Comparison of ENCODE assay signal across 17 cellular contexts in genomic region chr3:49081429-49081828, GRCh38. TPM values are rescaled to one million over a fixed set of nuclear protein-coding genes. Genes with fewer than 3 reads are reported as not detected.
DNase-seq lines count a peak whose midpoint lies in the region; ATAC-seq and TF ChIP-seq lines count a peak whose summit lies in the region.
"Had no signal": no experiment of that assay in that cellular context is flagged by ENCODE, and none has a peak within 500 bp of the region (broad histone marks: within the 10 kb centered on the region; RNA-seq: fewer than 3 reads in every experiment).

No MANE protein-coding gene starts in this region.

- H3K36me3 Mint-ChIP-seq in chondrocyte (ENCODE audit: low read depth): peaks cover 10% of the 10 kb centered on the region
- peaks cover 3% of the 10 kb centered on the region for H3K36me3 Mint-ChIP-seq in progenitor cell of endocrine pancreas (ENCODE audit: insufficient read depth)

- ATAC-seq in GM21825 (IDR thresholded peaks at IDR 0.05; ENCODE audit: unreplicated experiment): no peak

- TF ChIP-seq POLR2A in suprapubic skin (IDR thresholded peaks at IDR 0.05): no peak

- no peaks in the 10 kb centered on the region for H3K9me3 ChIP-seq in suprapubic skin
- H3K9me3 ChIP-seq: BE2C had no signal

- peak; percentile 0 for DNase-seq in NCI-H345 (lab: John Stamatoyannopoulos, UW)
- DNase-seq in NCI-H345 treated with DMSO at 0.1 percent for 48 hours (lab: John Stamatoyannopoulos, UW; ENCODE audit: unreplicated experiment): no peak
- peak; percentile 4 for DNase-seq in NCI-H2171 (lab: John Stamatoyannopoulos, UW)
- peak; percentile 46 for DNase-seq in chondrocyte (ENCODE audit: low spot score)
- no peak for DNase-seq in progenitor cell of endocrine pancreas (ENCODE audit: low spot score, unreplicated experiment)
- DNase-seq in suprapubic skin (ENCODE audit: low spot score in 2 of 2): no peak
- DNase-seq in D341Med (ENCODE audit: low spot score): no peak
- DNase-seq: 8988T; BE2C; CD4-positive, alpha-beta T cell; GOT3; NCI-H2029; NCI-H2227 treated with DMSO at 0.1 percent for 48 hours; NCI-H526; Right ventricle myocardium superior had no signal

- no peak overlapping the region for H3K4me3 ChIP-seq in suprapubic skin
- H3K4me3 ChIP-seq: SK-N-MC had no signal

- no peak overlapping the region for H3K4me3 Mint-ChIP-seq in chondrocyte (ENCODE audit: unreplicated experiment)
- H3K4me3 Mint-ChIP-seq in progenitor cell of endocrine pancreas (ENCODE audit: low read depth): no peak overlapping the region
- H3K4me3 Mint-ChIP-seq: CD4-positive, alpha-beta T cell had no signal

- TF ChIP-seq EP300 in suprapubic skin (IDR thresholded peaks at IDR 0.05): no peak

- no peak overlapping the region for H3K27ac ChIP-seq in suprapubic skin
- H3K27ac ChIP-seq: SK-N-MC had no signal

- no peaks in the 10 kb centered on the region for H3K4me1 Mint-ChIP-seq in chondrocyte (ENCODE audit: low read depth)
- no peaks in the 10 kb centered on the region for H3K4me1 Mint-ChIP-seq in progenitor cell of endocrine pancreas (ENCODE audit: low read depth)

- H3K4me1 ChIP-seq in suprapubic skin: peaks cover 4% of the 10 kb centered on the region
- H3K4me1 ChIP-seq: BE2C had no signal

- H3K27ac Mint-ChIP-seq in chondrocyte (ENCODE audit: unreplicated experiment) (no peak overlapping the region), progenitor cell of endocrine pancreas (peak overlapping the region; percentile 62)
- H3K27ac Mint-ChIP-seq: CD4-positive, alpha-beta T cell had no signal

- H3K9me3 Mint-ChIP-seq in chondrocyte (ENCODE audit: low read depth) (no peaks in the 10 kb centered on the region), progenitor cell of endocrine pancreas (ENCODE audit: low read depth) (no peaks in the 10 kb centered on the region)
- H3K9me3 Mint-ChIP-seq: CD4-positive, alpha-beta T cell had no signal

- no peaks in the 10 kb centered on the region for H3K27me3 ChIP-seq in suprapubic skin
- H3K27me3 ChIP-seq: BE2C had no signal

- peaks cover 23% of the 10 kb centered on the region for H3K36me3 ChIP-seq in suprapubic skin
- H3K36me3 ChIP-seq: BE2C had no signal

- H3K27me3 Mint-ChIP-seq in chondrocyte (ENCODE audit: low read depth) (no peaks in the 10 kb centered on the region), progenitor cell of endocrine pancreas (no peaks in the 10 kb centered on the region)
- H3K27me3 Mint-ChIP-seq: CD4-positive, alpha-beta T cell had no signal

- TF ChIP-seq CTCF in chondrocyte (IDR thresholded peaks at IDR 0.05) (no peak), progenitor cell of endocrine pancreas (IDR thresholded peaks at IDR 0.05; ENCODE audit: unreplicated experiment) (no peak), suprapubic skin (IDR thresholded peaks at IDR 0.05) (no peak)

- WGBS in suprapubic skin: 81% methylated on average over 8 of the region's 8 CpGs

RNA-seq across cellular contexts. Expression of gene QRICH1, which starts 12.4 kb away (rescaled TPM):
- total RNA-seq in chondrocyte: 77.5 to 89.5 TPM (median 79.3 TPM) in 3 replicates
- total RNA-seq in progenitor cell of endocrine pancreas: 130 and 134 TPM in 2 replicates
- total RNA-seq in suprapubic skin: 100 to 1,000 TPM in 2 of 4 donors, 10 to 100 TPM in 2; 85.8 to 187 (median 115) TPM

RNA-seq across cellular contexts. Expression of gene QARS1, which starts 23.1 kb away (rescaled TPM):
- 144 to 225 TPM (median 177 TPM) in 3 replicates for total RNA-seq in chondrocyte
- 402 and 417 TPM in 2 replicates for total RNA-seq in progenitor cell of endocrine pancreas
- 100 to 1,000 TPM; 297 to 451 (median 380) TPM for total RNA-seq in suprapubic skin

RNA-seq across cellular contexts. Expression of gene USP19, which starts 39.2 kb away (rescaled TPM):
- total RNA-seq in chondrocyte (34.2 to 43.4 TPM (median 35.6 TPM) in 3 replicates), progenitor cell of endocrine pancreas (76.2 and 81.1 TPM in 2 replicates), suprapubic skin (10 to 100 TPM; 46.1 to 82.1 (median 76.0) TPM)

RNA-seq across cellular contexts. Expression of gene LAMB2, which starts 51.4 kb away (rescaled TPM):
- total RNA-seq in chondrocyte: 824 to 1,096 TPM (median 1,075 TPM) in 3 replicates
- 273 and 278 TPM in 2 replicates for total RNA-seq in progenitor cell of endocrine pancreas
- 100 to 1,000 TPM; 333 to 563 (median 501) TPM for total RNA-seq in suprapubic skin

RNA-seq across cellular contexts. Expression of gene IMPDH2, which starts 52.2 kb away (rescaled TPM):
- total RNA-seq in chondrocyte: 133 to 199 TPM (median 140 TPM) in 3 replicates
- total RNA-seq in progenitor cell of endocrine pancreas: 197 and 206 TPM in 2 replicates
- total RNA-seq in suprapubic skin: 100 to 1,000 TPM; 184 to 355 (median 229) TPM

Comparison
In these comparisons a context has a peak if more than half of its experiments do, and no peak if none do; other contexts are left out.
1. DNase-seq: peak in NCI-H345 (single experiment), NCI-H2171 (single experiment) and chondrocyte (single experiment); none in NCI-H345 treated with DMSO at 0.1 percent for 48 hours (single experiment), progenitor cell of endocrine pancreas (single experiment), suprapubic skin (0 of 2) and D341Med (single experiment).